Comparison of ENCODE assay signal across 8 cellular contexts in the genomic region with DNA sequence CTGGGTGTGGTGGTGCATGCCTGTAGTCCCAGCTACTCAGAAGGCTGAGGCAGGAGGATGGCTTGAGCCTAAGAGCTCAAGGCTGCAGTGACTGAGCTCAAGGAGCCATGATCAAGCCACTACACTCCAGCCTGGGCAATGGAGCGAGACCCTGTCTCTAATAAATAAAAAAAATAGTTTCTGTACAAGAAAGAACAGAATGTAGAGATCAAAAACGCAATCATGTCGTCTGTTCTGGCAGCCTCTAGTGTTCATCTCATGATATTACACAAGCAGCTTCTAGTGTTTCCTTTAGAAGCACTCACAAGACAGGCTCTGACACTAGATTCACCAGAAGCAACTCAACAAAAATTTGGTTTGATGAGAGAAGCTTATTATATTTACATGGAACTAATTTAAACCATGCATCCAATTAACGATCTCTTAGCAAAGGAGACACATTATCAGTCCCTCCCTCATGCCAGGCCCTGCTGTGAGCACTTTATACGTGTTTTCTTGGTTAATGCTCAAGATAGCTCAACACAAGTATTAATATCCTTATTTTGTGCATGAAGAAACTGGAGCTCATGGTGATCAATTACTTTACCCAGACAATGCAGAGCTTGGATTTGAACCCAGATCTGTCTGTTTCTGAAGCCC. TPM values are rescaled to one million over a fixed set of nuclear protein-coding genes. Genes with fewer than 3 reads are reported as not detected.
DNase-seq lines count a peak whose midpoint lies in the region; ATAC-seq, FAIRE-seq and TF ChIP-seq lines count a peak whose summit lies in the region.

No MANE protein-coding gene starts in this region.

- H3K9me3 ChIP-seq in GM12878 (replicated peaks; ENCODE audit: control insufficient read depth, insufficient read depth, low read length) (no peaks in the 10 kb centered on the region; the same call in 2 of the 3 replicates), kidney (ENCODE audit: control insufficient read depth in 1 of 2, low read length in 2 of 2) (peaks cover 0 to 5% of the 10 kb centered on the region in 2 donors), upper lobe of right lung (no peaks in the 10 kb centered on the region)

- RAD21 ChIA-PET in GM12878 (lab: Charles Lee; ENCODE audit: unreplicated experiment), result interaction anchor here (0.5 to 2.1 kb wide), 6 partner anchors 17 to 1088 kb away, joined by 3 to 8 read pairs (median 4); no protein-coding TSS in a partner anchor

- no TSS peak for BruUV-seq in GM12878 (replicated peaks; lab: Mats Ljungman, UMichigan)

- H4K20me1 ChIP-seq in GM12878 (ENCODE audit: control insufficient read depth, insufficient read depth), result no peaks in the 10 kb centered on the region

- intact Hi-C loops in GM12878 (cut with micrococcal nuclease; ENCODE audit: unreplicated experiment), result loop anchor here (1.0 to 10.0 kb wide), 2 partner anchors 413 to 698 kb away; no protein-coding TSS in a partner anchor
- intact Hi-C loops in kidney (cut with DNase I), result loop anchor here (10.0 kb wide), 1 partner anchor 408 kb away; no protein-coding TSS in a partner anchor
- intact Hi-C loops in upper lobe of right lung (cut with DNase I), result no loop called here

- no peak for TF ChIP-seq POLR2A in GM12878 (IDR thresholded peaks at IDR 0.05; ENCODE audit: low read depth, low read length)

- TF ChIP-seq RAD21 in GM12878 (IDR thresholded peaks at IDR 0.05; ENCODE audit: insufficient read depth, low read depth, low read length), result peak; percentile 70

- 14% methylated on average over 5 of the region's 5 CpGs for WGBS in GM12878 (ENCODE audit: insufficient coverage, insufficient replicate concordance, low lambda C conversion rate, missing lambda C conversion rate)

- H3K36me3 ChIP-seq in GM12878 (ENCODE audit: control insufficient read depth in 2 of 2, insufficient read depth in 2 of 2, low read length in 1 of 2) (no peaks in the 10 kb centered on the region), kidney (ENCODE audit: control insufficient read depth in 1 of 2, insufficient read depth in 2 of 2, low read length in 2 of 2) (no peaks in the 10 kb centered on the region), upper lobe of right lung (no peaks in the 10 kb centered on the region)

- H3K27ac ChIP-seq in GM12878 (ENCODE audit: control insufficient read depth, insufficient read depth) (no peak overlapping the region), kidney (ENCODE audit: low read depth in 2 of 2, low read length in 2 of 2) (no peak overlapping the region), upper lobe of right lung (no peak overlapping the region)

- H3K4me3 ChIP-seq in GM12878, result no peak overlapping the region
- H3K4me3 ChIP-seq in kidney (ENCODE audit: low read length in 2 of 2), result no peak overlapping the region
- H3K4me3 ChIP-seq in upper lobe of right lung, result no peak overlapping the region

- peak; percentile 63 for DNase-seq in AG08395 (ENCODE audit: low spot score)
- DNase-seq in GM10248 (ENCODE audit: extremely low spot score), result peak; percentile 43
- peak; percentile 26 to 59 for DNase-seq in NCI-H2081 (lab: John Stamatoyannopoulos, UW)
- no peak for DNase-seq in GM12878 (ENCODE audit: low read depth, low spot score)
- DNase-seq in kidney, result no peak
- no peak for DNase-seq in upper lobe of right lung

- POLR2A ChIA-PET in GM10248 (lab: Yijun Ruan, JAX), result no interaction called here
- POLR2A ChIA-PET in GM12878 (lab: Charles Lee), result no interaction called here

- CTCF ChIA-PET in GM10248 (lab: Yijun Ruan, JAX), result interaction anchor here (0.8 to 2.5 kb wide), 13 partner anchors 9 to 707 kb away, joined by 3 to 11 read pairs (median 3); partner anchors contain the start of genes KRTAP16-1 and KRTAP29-1
- CTCF ChIA-PET in GM12878 (lab: Yijun Ruan, JAX), result interaction anchor here (0.6 to 1.7 kb wide), 24 partner anchors 8 to 1154 kb away, joined by 3 to 14 read pairs (median 4); no protein-coding TSS in a partner anchor

- TF ChIP-seq CTCF in GM10248 (IDR thresholded peaks at IDR 0.05; ENCODE audit: control extremely low read depth, extremely low read depth, low read depth, missing control alignments), result peak; percentile 74
- peak; percentile 64 to 80 (median 74) for TF ChIP-seq CTCF in GM12878 (IDR thresholded peaks at IDR 0.05 in 2 of 3, conservative IDR thresholded peaks at IDR 0.05 in 1 of 3; ENCODE audit: control insufficient read depth in 2 of 3, extremely low read depth in 1 of 3, insufficient read depth in 1 of 3, low read depth in 3 of 3, low read length in 3 of 3)
- peak; percentile 82 for TF ChIP-seq CTCF in kidney (IDR thresholded peaks at IDR 0.05; ENCODE audit: borderline replicate concordance, extremely low read depth, insufficient read depth)
- peak; percentile 81 for TF ChIP-seq CTCF in upper lobe of right lung (IDR thresholded peaks at IDR 0.05)

- no peak overlapping the region for H3K4me2 ChIP-seq in GM12878 (ENCODE audit: control insufficient read depth, insufficient read depth)

- no peak for TF ChIP-seq EP300 in GM12878 (IDR thresholded peaks at IDR 0.05; ENCODE audit: borderline replicate concordance in 1 of 2, control insufficient read depth in 1 of 2, low read depth in 2 of 2, low read length in 2 of 2)

- FAIRE-seq in GM12878 (lab: Jason Lieb, UNC) (peak; percentile 83), kidney (lab: Jason Lieb, UNC) (no peak)

- H3K27me3 ChIP-seq in GM12878 (replicated peaks in 1 of 2; ENCODE audit: control insufficient read depth in 2 of 2, insufficient read depth in 2 of 2, low read length in 1 of 2), result no peaks in the 10 kb centered on the region
- H3K27me3 ChIP-seq in upper lobe of right lung, result no peaks in the 10 kb centered on the region

- no peaks in the 10 kb centered on the region for H3K79me2 ChIP-seq in GM12878 (ENCODE audit: control insufficient read depth, insufficient read depth, low read length)

- no peak overlapping the region for H2AFZ ChIP-seq in GM12878 (ENCODE audit: control insufficient read depth, low read depth, low read length)

- SMC1A ChIA-PET in GM12878 (lab: Charles Lee; ENCODE audit: uncharacterized antibody, unreplicated experiment), result interaction anchor here (0.6 to 1.4 kb wide), 5 partner anchors 9 to 326 kb away, joined by 3 to 6 read pairs (median 4); partner anchors contain the start of gene KRTAP16-1

- ATAC-seq in GM12878 (peak; percentile 76), upper lobe of right lung (peak; percentile 65), HG03159 (IDR thresholded peaks at IDR 0.05; ENCODE audit: unreplicated experiment) (no peak), HG03280 (IDR thresholded peaks at IDR 0.05; ENCODE audit: unreplicated experiment) (no peak)

- in situ Hi-C loops in GM12878 (cut with MboI), result loop anchor here (5.0 kb wide), 1 partner anchor 410 kb away; no protein-coding TSS in a partner anchor

- H3K9ac ChIP-seq in GM12878 (ENCODE audit: control insufficient read depth, insufficient read depth, low read length) (no peak overlapping the region), kidney (ENCODE audit: low read length in 2 of 2) (no peak overlapping the region)

- H3K4me1 ChIP-seq in GM12878 (ENCODE audit: control insufficient read depth, insufficient read depth, low read length) (no peaks in the 10 kb centered on the region), kidney (ENCODE audit: control insufficient read depth in 1 of 2, insufficient read depth in 1 of 2, low read depth in 1 of 2, low read length in 2 of 2) (no peaks in the 10 kb centered on the region), upper lobe of right lung (no peaks in the 10 kb centered on the region)

RNA-seq across cellular contexts. Expression of gene KRTAP17-1, which starts 6.9 kb away (rescaled TPM):
- total RNA-seq in GM12878 (2013; cell fraction: nucleolus; rRNA removed), result not detected in 2 replicates
- total RNA-seq in GM12878 (2014; rRNA removed) (0.17 TPM in 1 of 2 replicates, not detected in the other), GM12878 (2014; rRNA removed; fragmentation: Illumina TruSeq; extraction: Trizol) (not detected in 2 replicates), GM12878 (2021) (not detected in 2 replicates), kidney (not detected), upper lobe of right lung (not detected)
- polyA plus RNA-seq in GM12878 (2011; ENCODE audit: low read depth), result not detected
- polyA plus RNA-seq in GM12878 (2011; rRNA removed) (4.9 and 5.7 TPM in 2 replicates), GM12878 (2014; fragmentation: Illumina TruSeq; extraction: Trizol) (not detected in 2 replicates), GM12878 (2014; fragmentation: Nextera tagmentation; extraction: Ambion mirVana) (not detected), GM12878 (2014; rRNA removed) (not detected in 2 replicates), GM12878 (2016; fragmentation: Nextera tagmentation; extraction: Ambion mirVana) (under 1 TPM in 1 of 2 experiments, not detected in 1; 0.16 TPM), kidney (ENCODE audit: insufficient read depth, low read depth, low replicate concordance) (not detected)
- 5.0 and 5.4 TPM in 2 replicates for polyA plus RNA-seq in GM12878 (2011; cell fraction: cytosol; rRNA removed)
- 6.9 and 7.3 TPM in 2 replicates for polyA plus RNA-seq in GM12878 (2011; cell fraction: nucleus; rRNA removed)
- polyA plus RNA-seq in GM12878 (2012), result not detected in 2 replicates
- 0.51 and 2.9 TPM in 2 replicates for polyA minus RNA-seq in GM12878 (2011; rRNA and poly(A)+ RNA removed)
- polyA minus RNA-seq in GM12878 (2011; cell fraction: cytosol; rRNA and poly(A)+ RNA removed), result 1.6 TPM in 1 of 2 replicates, not detected in the other
- 1.1 and 1.7 TPM in 2 replicates for polyA minus RNA-seq in GM12878 (2011; cell fraction: nucleus; rRNA and poly(A)+ RNA removed)

RNA-seq across cellular contexts. Expression of gene KRTAP16-1, which starts 13.3 kb away (rescaled TPM):
- total RNA-seq in GM12878 (2013; cell fraction: nucleolus; rRNA removed), result not detected in 2 replicates
- total RNA-seq in GM12878 (2014; rRNA removed) (not detected in 2 replicates), GM12878 (2014; rRNA removed; fragmentation: Illumina TruSeq; extraction: Trizol) (not detected in 2 replicates), GM12878 (2021) (not detected in 2 replicates), kidney (not detected), upper lobe of right lung (not detected)
- polyA plus RNA-seq in GM12878 (2011; ENCODE audit: low read depth), result not detected
- polyA plus RNA-seq in GM12878 (2011; rRNA removed) (0.16 and 0.23 TPM in 2 replicates), GM12878 (2014; fragmentation: Illumina TruSeq; extraction: Trizol) (not detected in 2 replicates), GM12878 (2014; fragmentation: Nextera tagmentation; extraction: Ambion mirVana) (not detected), GM12878 (2014; rRNA removed) (not detected in 2 replicates), GM12878 (2016; fragmentation: Nextera tagmentation; extraction: Ambion mirVana) (not detected), kidney (ENCODE audit: insufficient read depth, low read depth, low replicate concordance) (not detected)
- 0.17 and 0.25 TPM in 2 replicates for polyA plus RNA-seq in GM12878 (2011; cell fraction: cytosol; rRNA removed)
- polyA plus RNA-seq in GM12878 (2011; cell fraction: nucleus; rRNA removed), result 5.1 and 6.0 TPM in 2 replicates
- not detected in 2 replicates for polyA plus RNA-seq in GM12878 (2012)
- polyA minus RNA-seq in GM12878 (2011; rRNA and poly(A)+ RNA removed), result 1.6 and 1.7 TPM in 2 replicates
- not detected in 2 replicates for polyA minus RNA-seq in GM12878 (2011; cell fraction: cytosol; rRNA and poly(A)+ RNA removed)
- 0.97 and 2.2 TPM in 2 replicates for polyA minus RNA-seq in GM12878 (2011; cell fraction: nucleus; rRNA and poly(A)+ RNA removed)

RNA-seq across cellular contexts. Expression of gene KRTAP29-1, which starts 19.7 kb away (rescaled TPM):
- not detected in 2 replicates for total RNA-seq in GM12878 (2013; cell fraction: nucleolus; rRNA removed)
- total RNA-seq in GM12878 (2014; rRNA removed), result not detected in 2 replicates
- not detected in 2 replicates for total RNA-seq in GM12878 (2014; rRNA removed; fragmentation: Illumina TruSeq; extraction: Trizol)
- total RNA-seq in GM12878 (2021), result not detected in 2 replicates
- not detected for polyA plus RNA-seq in GM12878 (2011; ENCODE audit: low read depth)
- polyA plus RNA-seq in GM12878 (2011; rRNA removed), result 1.1 and 1.9 TPM in 2 replicates
- polyA plus RNA-seq in GM12878 (2011; cell fraction: cytosol; rRNA removed), result 3.1 and 3.7 TPM in 2 replicates
- 4.7 and 6.7 TPM in 2 replicates for polyA plus RNA-seq in GM12878 (2011; cell fraction: nucleus; rRNA removed)
- polyA plus RNA-seq in GM12878 (2012), result not detected in 2 replicates
- not detected in 2 replicates for polyA plus RNA-seq in GM12878 (2014; fragmentation: Illumina TruSeq; extraction: Trizol)
- not detected for polyA plus RNA-seq in GM12878 (2014; fragmentation: Nextera tagmentation; extraction: Ambion mirVana)
- not detected in 2 replicates for polyA plus RNA-seq in GM12878 (2014; rRNA removed)
- not detected for polyA plus RNA-seq in GM12878 (2016; fragmentation: Nextera tagmentation; extraction: Ambion mirVana)
- polyA minus RNA-seq in GM12878 (2011; rRNA and poly(A)+ RNA removed), result 2.8 and 4.6 TPM in 2 replicates
- polyA minus RNA-seq in GM12878 (2011; cell fraction: cytosol; rRNA and poly(A)+ RNA removed), result not detected in 2 replicates
- polyA minus RNA-seq in GM12878 (2011; cell fraction: nucleus; rRNA and poly(A)+ RNA removed), result 0.86 and 1.8 TPM in 2 replicates
- total RNA-seq in kidney, result not detected
- polyA plus RNA-seq in kidney (ENCODE audit: insufficient read depth, low read depth, low replicate concordance), result not detected
- total RNA-seq in upper lobe of right lung, result not detected

RNA-seq across cellular contexts. Expression of gene KRT33A, which starts 28.2 kb away (rescaled TPM):
- not detected in 2 replicates for total RNA-seq in GM12878 (2013; cell fraction: nucleolus; rRNA removed)
- total RNA-seq in GM12878 (2014; rRNA removed) (not detected in 2 replicates), GM12878 (2014; rRNA removed; fragmentation: Illumina TruSeq; extraction: Trizol) (not detected in 2 replicates), GM12878 (2021) (not detected in 2 replicates), kidney (not detected), upper lobe of right lung (not detected)
- polyA plus RNA-seq in GM12878 (2011; ENCODE audit: low read depth), result not detected
- polyA plus RNA-seq in GM12878 (2011; rRNA removed) (not detected in 2 replicates), GM12878 (2014; fragmentation: Illumina TruSeq; extraction: Trizol) (not detected in 2 replicates), GM12878 (2014; fragmentation: Nextera tagmentation; extraction: Ambion mirVana) (not detected), GM12878 (2014; rRNA removed) (not detected in 2 replicates), GM12878 (2016; fragmentation: Nextera tagmentation; extraction: Ambion mirVana) (not detected), kidney (ENCODE audit: insufficient read depth, low read depth, low replicate concordance) (not detected)
- not detected in 2 replicates for polyA plus RNA-seq in GM12878 (2011; cell fraction: cytosol; rRNA removed)
- not detected in 2 replicates for polyA plus RNA-seq in GM12878 (2011; cell fraction: nucleus; rRNA removed)
- not detected in 2 replicates for polyA plus RNA-seq in GM12878 (2012)
- not detected in 2 replicates for polyA minus RNA-seq in GM12878 (2011; rRNA and poly(A)+ RNA removed)
- polyA minus RNA-seq in GM12878 (2011; cell fraction: cytosol; rRNA and poly(A)+ RNA removed), result not detected in 2 replicates
- polyA minus RNA-seq in GM12878 (2011; cell fraction: nucleus; rRNA and poly(A)+ RNA removed), result not detected in 2 replicates

RNA-seq across cellular contexts. Expression of gene KRTAP9-7, which starts 46.9 kb away (rescaled TPM):
- not detected in 2 replicates for total RNA-seq in GM12878 (2013; cell fraction: nucleolus; rRNA removed)
- not detected in 2 replicates for total RNA-seq in GM12878 (2014; rRNA removed)
- not detected in 2 replicates for total RNA-seq in GM12878 (2014; rRNA removed; fragmentation: Illumina TruSeq; extraction: Trizol)
- not detected in 2 replicates for total RNA-seq in GM12878 (2021)
- not detected for polyA plus RNA-seq in GM12878 (2011; ENCODE audit: low read depth)
- polyA plus RNA-seq in GM12878 (2011; rRNA removed), result not detected in 2 replicates
- not detected in 2 replicates for polyA plus RNA-seq in GM12878 (2011; cell fraction: cytosol; rRNA removed)
- polyA plus RNA-seq in GM12878 (2011; cell fraction: nucleus; rRNA removed), result not detected in 2 replicates
- not detected in 2 replicates for polyA plus RNA-seq in GM12878 (2012)
- not detected in 2 replicates for polyA plus RNA-seq in GM12878 (2014; fragmentation: Illumina TruSeq; extraction: Trizol)
- polyA plus RNA-seq in GM12878 (2014; fragmentation: Nextera tagmentation; extraction: Ambion mirVana), result not detected
- polyA plus RNA-seq in GM12878 (2014; rRNA removed), result not detected in 2 replicates
- not detected for polyA plus RNA-seq in GM12878 (2016; fragmentation: Nextera tagmentation; extraction: Ambion mirVana)
- not detected in 2 replicates for polyA minus RNA-seq in GM12878 (2011; rRNA and poly(A)+ RNA removed)
- not detected in 2 replicates for polyA minus RNA-seq in GM12878 (2011; cell fraction: cytosol; rRNA and poly(A)+ RNA removed)
- not detected in 2 replicates for polyA minus RNA-seq in GM12878 (2011; cell fraction: nucleus; rRNA and poly(A)+ RNA removed)
- total RNA-seq in kidney, result not detected
- polyA plus RNA-seq in kidney (ENCODE audit: insufficient read depth, low read depth, low replicate concordance), result not detected
- not detected for total RNA-seq in upper lobe of right lung

Comparison
In these comparisons a context has a peak if more than half of its experiments do, and no peak if none do; other contexts are left out.
1. DNase-seq: peak in AG08395 (single experiment), GM10248 (single experiment) and NCI-H2081 (2 of 2); none in GM12878 (single experiment), kidney (single experiment) and upper lobe of right lung (single experiment).
2. ATAC-seq: peak in GM12878 (single experiment) and upper lobe of right lung (single experiment); none in HG03159 (single experiment) and HG03280 (single experiment).
3. Peak in every context shown above with its lines, with median percentiles within 50 percentile points of each other: CTCF ChIP-seq.